28 cellular contexts compared by ENCODE assay signal in genomic region chr16:78256686-78257375, GRCh38.
DNase-seq lines count a peak whose midpoint lies in the region; ATAC-seq and TF ChIP-seq lines count a peak whose summit lies in the region.
"Had no signal": no experiment of that assay in that cellular context is flagged by ENCODE, and none has a peak within 500 bp of the region (broad histone marks: within the 10 kb centered on the region; RNA-seq: fewer than 3 reads in every experiment).

No MANE protein-coding gene starts in this region.

- no peak for TF ChIP-seq CTCF in Caco-2 (IDR thresholded peaks at IDR 0.05; ENCODE audit: insufficient read depth in 1 of 2, low read depth in 1 of 2, low read length in 1 of 2, severe bottlenecking in 1 of 2, unreplicated experiment in 1 of 2)
- TF ChIP-seq CTCF in hepatocyte (IDR thresholded peaks at IDR 0.05; ENCODE audit: poor library complexity), result no peak
- no peak for TF ChIP-seq CTCF in nephron progenitor cell (IDR thresholded peaks at IDR 0.05)
- TF ChIP-seq CTCF in Peyer's patch (IDR thresholded peaks at IDR 0.05), result no peak

- peak overlapping the region; percentile 39 for H3K4me2 ChIP-seq in hepatocyte
- H3K4me2 ChIP-seq: PC-9 had no signal

- peak overlapping the region; percentile 53 for H3K4me3 Mint-ChIP-seq in Caco-2 (ENCODE audit: unreplicated experiment)
- H3K4me3 Mint-ChIP-seq in nephron progenitor cell, result peak overlapping the region; percentile 29
- no peak overlapping the region for H3K4me3 Mint-ChIP-seq in activated T-helper 2 cell treated with anti-CD3 and anti-CD28 coated beads, Interferon-gamma antibody, Interleukin-2, Interleukin-4, amounts not matched to agents 10 μg/mL and 5 μg/mL and 100 μg/mL, durations not matched to agents 14 hours and 24 hours and 36 hours (ENCODE audit: low read depth)

- H4K20me1 ChIP-seq in hepatocyte (ENCODE audit: insufficient read depth, poor library complexity, severe bottlenecking), result no peaks in the 10 kb centered on the region

- intact Hi-C loops in Caco-2 (cut with micrococcal nuclease; ENCODE audit: unreplicated experiment), result loop anchor here (1.0 to 5.0 kb wide), 4 partner anchors 13 to 180 kb away; no protein-coding TSS in a partner anchor
- intact Hi-C loops in activated T-helper 2 cell treated with anti-CD3 and anti-CD28 coated beads, Interferon-gamma antibody, Interleukin-2, Interleukin-4, amounts not matched to agents 10 μg/mL and 5 μg/mL and 100 μg/mL, durations not matched to agents 14 hours and 24 hours and 36 hours (cut with micrococcal nuclease), result no loop called here

- H3K4me1 ChIP-seq in Caco-2 (peaks cover 49% of the 10 kb centered on the region), SJCRH30 (peaks cover 10% of the 10 kb centered on the region; the same call in 1 of the 2 replicates), hepatocyte (ENCODE audit: insufficient read depth) (peaks cover 38% of the 10 kb centered on the region), Peyer's patch (no peaks in the 10 kb centered on the region)

- no peak for ATAC-seq in HG02642 (IDR thresholded peaks at IDR 0.05; ENCODE audit: poor library complexity, unreplicated experiment)
- ATAC-seq: K562 had no signal

- no TSS peak for BruUV-seq in Caco-2 (replicated peaks; lab: Mats Ljungman, UMichigan)

- H3K4me1 Mint-ChIP-seq in Caco-2 (ENCODE audit: low read depth, unreplicated experiment), result peaks cover 34% of the 10 kb centered on the region
- H3K4me1 Mint-ChIP-seq in nephron progenitor cell, result peaks cover 65% of the 10 kb centered on the region
- no peaks in the 10 kb centered on the region for H3K4me1 Mint-ChIP-seq in activated T-helper 2 cell treated with anti-CD3 and anti-CD28 coated beads, Interferon-gamma antibody, Interleukin-2, Interleukin-4, amounts not matched to agents 10 μg/mL and 5 μg/mL and 100 μg/mL, durations not matched to agents 14 hours and 24 hours and 36 hours (ENCODE audit: low read depth)

- CTCF ChIA-PET in Caco-2 (lab: Charles Lee), result interaction anchor here (0.9 kb wide), 1 partner anchor 16 kb away, joined by 4 read pairs; no protein-coding TSS in a partner anchor

- H3K27me3 ChIP-seq in Caco-2 (replicated peaks; ENCODE audit: control insufficient read depth, insufficient read depth, low read length) (no peaks in the 10 kb centered on the region), SJCRH30 (no peaks in the 10 kb centered on the region), hepatocyte (no peaks in the 10 kb centered on the region), Peyer's patch (no peaks in the 10 kb centered on the region)

- H3K36me3 ChIP-seq in Caco-2 (ENCODE audit: control insufficient read depth, insufficient read depth, low read length) (no peaks in the 10 kb centered on the region), SJCRH30 (no peaks in the 10 kb centered on the region), hepatocyte (replicated peaks; ENCODE audit: insufficient read depth, low read depth) (no peaks in the 10 kb centered on the region), Peyer's patch (no peaks in the 10 kb centered on the region)

- DNase-seq in Caco-2, result peak; percentile 48 to 65
- DNase-seq in SJCRH30, result no peak
- DNase-seq in hepatocyte (ENCODE audit: low spot score), result no peak
- no peak for DNase-seq in nephron progenitor cell
- DNase-seq in activated T-helper 2 cell treated with anti-CD3 and anti-CD28 coated beads, Interferon-gamma antibody, Interleukin-2, Interleukin-4, amounts not matched to agents 10 μg/mL and 5 μg/mL and 100 μg/mL, durations not matched to agents 14 hours and 24 hours and 36 hours (ENCODE audit: low spot score), result no peak
- no peak for DNase-seq in NCI-H2171 (lab: John Stamatoyannopoulos, UW)
- no peak for DNase-seq in Peyer's patch
- DNase-seq: 8988T; ACHN; DMS153; DND-41; Kasumi-1; MV-4-11; NCI-H1105; NCI-H1436 treated with DMSO at 0.1 percent for 48 hours; NCI-H187 treated with DMSO at 0.1 percent for 48 hours; NCI-H2107; NCI-H446 treated with DMSO at 0.1 percent for 48 hours; NCI-H526; NCI-H82; NK-92 treated with Interleukin-12 subunit alpha and Interleukin-12 subunit beta, amount 100 ng/mL, for 24 hours; PC-9; SHP77 had no signal

- H3K27me3 Mint-ChIP-seq in Caco-2 (ENCODE audit: insufficient read depth, unreplicated experiment) (no peaks in the 10 kb centered on the region), nephron progenitor cell (ENCODE audit: low read depth, poor library complexity) (no peaks in the 10 kb centered on the region)
- no peaks in the 10 kb centered on the region for H3K27me3 Mint-ChIP-seq in activated T-helper 2 cell treated with anti-CD3 and anti-CD28 coated beads, Interferon-gamma antibody, Interleukin-2, Interleukin-4, amounts not matched to agents 10 μg/mL and 5 μg/mL and 100 μg/mL, durations not matched to agents 14 hours and 24 hours and 36 hours (ENCODE audit: low read depth)

- 57% methylated on average over 7 of the region's 7 CpGs for WGBS in hepatocyte (ENCODE audit: low lambda C conversion rate, missing lambda C conversion rate)

- POLR2A ChIA-PET in Caco-2 (lab: Charles Lee), result no interaction called here

- no peaks in the 10 kb centered on the region for H3K9me2 ChIP-seq in hepatocyte (replicated peaks; ENCODE audit: insufficient read depth)

- no peak for TF ChIP-seq POLR2A in Peyer's patch (IDR thresholded peaks at IDR 0.05)

- H3K9me3 Mint-ChIP-seq in Caco-2 (ENCODE audit: unreplicated experiment) (no peaks in the 10 kb centered on the region), nephron progenitor cell (no peaks in the 10 kb centered on the region)
- no peaks in the 10 kb centered on the region for H3K9me3 Mint-ChIP-seq in activated T-helper 2 cell treated with anti-CD3 and anti-CD28 coated beads, Interferon-gamma antibody, Interleukin-2, Interleukin-4, amounts not matched to agents 10 μg/mL and 5 μg/mL and 100 μg/mL, durations not matched to agents 14 hours and 24 hours and 36 hours

- peak overlapping the region; percentile 71 for H3K27ac Mint-ChIP-seq in Caco-2 (ENCODE audit: unreplicated experiment)
- no peak overlapping the region for H3K27ac Mint-ChIP-seq in nephron progenitor cell
- no peak overlapping the region for H3K27ac Mint-ChIP-seq in activated T-helper 2 cell treated with anti-CD3 and anti-CD28 coated beads, Interferon-gamma antibody, Interleukin-2, Interleukin-4, amounts not matched to agents 10 μg/mL and 5 μg/mL and 100 μg/mL, durations not matched to agents 14 hours and 24 hours and 36 hours

- no peaks in the 10 kb centered on the region for H3K79me2 ChIP-seq in hepatocyte

- H3K27ac ChIP-seq in SJCRH30 (peak overlapping the region; percentile 6; the same call in 1 of the 2 replicates), hepatocyte (peak overlapping the region; percentile 25), Peyer's patch (no peak overlapping the region)
- H3K27ac ChIP-seq: HL-60, PC-9, RWPE1, SK-N-MC had no signal

- H3K4me3 ChIP-seq in Caco-2 (ENCODE audit: low read depth, low read length) (no peak overlapping the region), SJCRH30 (no peak overlapping the region), hepatocyte (no peak overlapping the region), Peyer's patch (no peak overlapping the region)
- H3K4me3 ChIP-seq: K562, PC-9, SK-N-MC had no signal

- H3K36me3 Mint-ChIP-seq in Caco-2 (ENCODE audit: insufficient read depth, unreplicated experiment), result peaks cover 4% of the 10 kb centered on the region
- H3K36me3 Mint-ChIP-seq in nephron progenitor cell (ENCODE audit: low read depth), result no peaks in the 10 kb centered on the region
- H3K36me3 Mint-ChIP-seq in activated T-helper 2 cell treated with anti-CD3 and anti-CD28 coated beads, Interferon-gamma antibody, Interleukin-2, Interleukin-4, amounts not matched to agents 10 μg/mL and 5 μg/mL and 100 μg/mL, durations not matched to agents 14 hours and 24 hours and 36 hours (ENCODE audit: low read depth), result no peaks in the 10 kb centered on the region

- no peak overlapping the region for H2AFZ ChIP-seq in hepatocyte
- H2AFZ ChIP-seq: PC-9 had no signal

- H3K9me3 ChIP-seq in Caco-2 (no peaks in the 10 kb centered on the region), SJCRH30 (replicated peaks) (no peaks in the 10 kb centered on the region), hepatocyte (ENCODE audit: low read depth) (no peaks in the 10 kb centered on the region), Peyer's patch (no peaks in the 10 kb centered on the region)

Comparison
In these comparisons a context has a peak if more than half of its experiments do, and no peak if none do; other contexts are left out.
1. DNase-seq: peak in Caco-2 (2 of 2); none in SJCRH30 (0 of 2), hepatocyte (single experiment), nephron progenitor cell (single experiment), activated T-helper 2 cell treated with anti-CD3 and anti-CD28 coated beads, Interferon-gamma antibody, Interleukin-2, Interleukin-4, amounts not matched to agents 10 μg/mL and 5 μg/mL and 100 μg/mL, durations not matched to agents 14 hours and 24 hours and 36 hours (single experiment), NCI-H2171 (single experiment) and Peyer's patch (0 of 3).
2. H3K27ac ChIP-seq: peak in SJCRH30 (single experiment) and hepatocyte (single experiment); none in Peyer's patch (0 of 4).